8 cellular contexts compared by ENCODE assay signal in genomic region chr4:86595426-86595805, GRCh38. TPM values are rescaled to one million over a fixed set of nuclear protein-coding genes. Genes with fewer than 3 reads are reported as not detected.
DNase-seq lines count a peak whose midpoint lies in the region; ATAC-seq and TF ChIP-seq lines count a peak whose summit lies in the region.

No MANE protein-coding gene starts in this region.

- CTCF ChIA-PET in mammary epithelial cell (lab: Charles Lee; ENCODE audit: low non-redundant PET) = interaction anchor here (0.7 kb wide), 4 partner anchors 58 to 97 kb away, joined by 4 to 6 read pairs (median 4); no protein-coding TSS in a partner anchor

- H3K9me3 ChIP-seq in MG63 (no peaks in the 10 kb centered on the region), mammary epithelial cell (replicated peaks; ENCODE audit: insufficient read depth, low read length) (no peaks in the 10 kb centered on the region), lower lobe of right lung (no peaks in the 10 kb centered on the region), upper lobe of left lung (no peaks in the 10 kb centered on the region)

- H3K79me2 ChIP-seq in mammary epithelial cell (ENCODE audit: insufficient read depth, low read length) = peaks cover 75% of the 10 kb centered on the region

- ATAC-seq in lower lobe of right lung (no peak), upper lobe of left lung (ENCODE audit: low FRiP score in 2 of 2) (no peak), GM19328 (IDR thresholded peaks at IDR 0.05; ENCODE audit: unreplicated experiment) (no peak), HG03280 (IDR thresholded peaks at IDR 0.05; ENCODE audit: unreplicated experiment) (no peak)

- H2AFZ ChIP-seq in mammary epithelial cell (ENCODE audit: low read depth, low read length) = peak overlapping the region; percentile 63

- 3% methylated on average over 8 of the region's 9 CpGs for WGBS in mammary epithelial cell (ENCODE audit: low coverage, missing lambda C conversion rate)
- 13 to 17% methylated on average over 9 of the region's 9 CpGs for WGBS in upper lobe of left lung, 2 donors

- TF ChIP-seq EP300 in upper lobe of left lung (IDR thresholded peaks at IDR 0.05) = no peak

- peaks cover 19% of the 10 kb centered on the region for H3K4me1 Mint-ChIP-seq in CD14-positive monocyte

- H3K27me3 Mint-ChIP-seq in CD14-positive monocyte (ENCODE audit: low read depth in 3 of 3) = peaks cover 35 to 50% (median 48%) of the 10 kb centered on the region in 3 donors

- H3K27ac ChIP-seq in mammary epithelial cell (ENCODE audit: insufficient read depth, low read depth, low read length) (peak overlapping the region; percentile 92), lower lobe of right lung (peak overlapping the region; percentile 82), upper lobe of left lung (peak overlapping the region; percentile 79 to 87 (median 81))

- no peak for TF ChIP-seq POLR2A in upper lobe of left lung (IDR thresholded peaks at IDR 0.05)

- in situ Hi-C loops in mammary epithelial cell (cut with MboI; ENCODE audit: low sequenced_read_pairs in 2 of 2) = loop anchor here in 1 of 2 donors (10.0 kb wide), 1 partner anchor 299 kb away; the partner anchor contains the start of gene C4orf36

- TF ChIP-seq CTCF in CD14-positive monocyte (IDR thresholded peaks at IDR 0.05) (no peak), mammary epithelial cell (conservative IDR thresholded peaks at IDR 0.05 in 1 of 2, IDR thresholded peaks at IDR 0.05 in 1 of 2; ENCODE audit: extremely low read depth in 1 of 2, insufficient read depth in 1 of 2, low read depth in 1 of 2, low read length in 2 of 2) (no peak), lower lobe of right lung (IDR thresholded peaks at IDR 0.05) (no peak), upper lobe of left lung (IDR thresholded peaks at IDR 0.05) (no peak)

- peak overlapping the region; percentile 87 to 97 for H3K4me3 Mint-ChIP-seq in CD14-positive monocyte

- no peak overlapping the region for H3K27ac Mint-ChIP-seq in CD14-positive monocyte

- H3K27me3 ChIP-seq in MG63 (no peaks in the 10 kb centered on the region), mammary epithelial cell (ENCODE audit: insufficient read depth, low read length) (no peaks in the 10 kb centered on the region), lower lobe of right lung (ENCODE audit: low read depth) (no peaks in the 10 kb centered on the region), upper lobe of left lung (no peaks in the 10 kb centered on the region)

- DNase-seq in CD14-positive monocyte (ENCODE audit: low spot score) = no peak
- peak; percentile 3 for DNase-seq in MG63
- peak; percentile 44 for DNase-seq in mammary epithelial cell
- no peak for DNase-seq in lower lobe of right lung
- DNase-seq in upper lobe of left lung = no peak
- DNase-seq in NCI-H1092 treated with DMSO at 0.1 percent for 48 hours (lab: John Stamatoyannopoulos, UW) = no peak

- peaks cover 33% of the 10 kb centered on the region for H3K4me1 ChIP-seq in mammary epithelial cell (ENCODE audit: insufficient read depth, low read length)
- H3K4me1 ChIP-seq in lower lobe of right lung = no peaks in the 10 kb centered on the region
- H3K4me1 ChIP-seq in upper lobe of left lung = peaks cover 0 to 14% (median 2%) of the 10 kb centered on the region in 4 donors

- H3K9me3 Mint-ChIP-seq in CD14-positive monocyte = peaks cover 0 to 4% (median 2%) of the 10 kb centered on the region in 7 donors

- intact Hi-C loops in CD14-positive monocyte (cut with micrococcal nuclease) (no loop called here), mammary epithelial cell (cut with micrococcal nuclease) (loop anchor here (1.0 to 10.0 kb wide), 4 partner anchors 72 to 300 kb away; no protein-coding TSS in a partner anchor), lower lobe of right lung (cut with DNase I) (no loop called here)

- dilution Hi-C loops in mammary epithelial cell (cut with HindIII; ENCODE audit: low sequenced_read_pairs) = no loop called here

- H3K4me2 ChIP-seq in mammary epithelial cell (ENCODE audit: insufficient read depth, low read depth, low read length) = peak overlapping the region; percentile 88

- H3K36me3 ChIP-seq in MG63 (no peaks in the 10 kb centered on the region), mammary epithelial cell (ENCODE audit: insufficient read depth, low read length) (no peaks in the 10 kb centered on the region), lower lobe of right lung (no peaks in the 10 kb centered on the region), upper lobe of left lung (no peaks in the 10 kb centered on the region)

- H3K36me3 Mint-ChIP-seq in CD14-positive monocyte = no peaks in the 10 kb centered on the region

- H3K4me3 ChIP-seq in MG63 (peak overlapping the region; percentile 67), mammary epithelial cell (replicated peaks in 1 of 3; ENCODE audit: insufficient read depth in 1 of 3, low read depth in 2 of 3, low read length in 3 of 3) (peak overlapping the region; percentile 85 to 94 (median 91)), lower lobe of right lung (peak overlapping the region; percentile 75), upper lobe of left lung (peak overlapping the region; percentile 37 to 79 (median 68))

- no TSS peak for BruUV-seq in mammary epithelial cell (replicated peaks; lab: Mats Ljungman, UMichigan)

- H3K9ac ChIP-seq in mammary epithelial cell (ENCODE audit: insufficient read depth, low read length) = peak overlapping the region; percentile 98

- no peaks in the 10 kb centered on the region for H4K20me1 ChIP-seq in mammary epithelial cell (ENCODE audit: insufficient read depth, low read length)

RNA-seq across cellular contexts. Expression of gene PTPN13, which starts 1.3 kb away (rescaled TPM):
- polyA plus RNA-seq in CD14-positive monocyte (1 to 10 TPM in 1 of 2 donors, under 1 TPM in 1; 0.04 to 1.0 TPM), mammary epithelial cell (15.6 TPM)
- total RNA-seq in MG63 (2014; rRNA removed; shearing (Covaris generic); ENCODE audit: low replicate concordance) = 5.5 and 5.6 TPM in 2 replicates
- total RNA-seq in mammary epithelial cell (10 to 100 TPM; 60.3 to 60.6 TPM), lower lobe of right lung (77.2 TPM), upper lobe of left lung (100 to 1,000 TPM in 2 of 6 donors, 10 to 100 TPM in 4; 50.1 to 163 (median 96.7) TPM)
- polyA minus RNA-seq in mammary epithelial cell = 109 TPM

Comparison
In these comparisons a context has a peak if more than half of its experiments do, and no peak if none do; other contexts are left out.
1. DNase-seq: peak in MG63 (single experiment) and mammary epithelial cell (single experiment); none in CD14-positive monocyte (single experiment), lower lobe of right lung (single experiment), upper lobe of left lung (0 of 2) and NCI-H1092 treated with DMSO at 0.1 percent for 48 hours (single experiment).
2. Peak in every context shown above with its lines, with median percentiles within 50 percentile points of each other: H3K4me3 ChIP-seq and H3K27ac ChIP-seq.